8 cellular contexts compared by ENCODE assay signal in the genomic region with DNA sequence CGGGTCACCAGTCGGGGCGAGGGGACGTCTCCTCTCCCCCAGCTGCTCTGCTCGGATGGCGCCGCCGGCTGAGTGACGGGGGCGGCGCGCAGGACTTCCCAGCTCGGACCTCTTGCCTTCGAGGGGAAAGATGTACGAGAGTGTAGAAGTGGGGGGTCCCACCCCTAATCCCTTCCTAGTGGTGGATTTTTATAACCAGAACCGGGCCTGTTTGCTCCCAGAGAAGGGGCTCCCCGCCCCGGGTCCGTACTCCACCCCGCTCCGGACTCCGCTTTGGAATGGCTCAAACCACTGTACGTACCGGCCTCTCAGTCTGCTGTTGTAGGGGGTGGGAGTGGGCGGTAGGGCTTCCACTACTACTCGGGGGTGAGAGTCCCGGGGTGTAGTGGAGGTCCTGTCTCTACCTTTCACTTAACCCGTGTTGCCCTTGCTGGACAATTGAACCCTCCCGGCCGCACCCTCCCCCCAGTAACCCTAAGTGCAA. TPM values are rescaled to one million over a fixed set of nuclear protein-coding genes. Genes with fewer than 3 reads are reported as not detected.
DNase-seq lines count a peak whose midpoint lies in the region; ATAC-seq and TF ChIP-seq lines count a peak whose summit lies in the region.

No MANE protein-coding gene starts in this region.

- intact Hi-C loops in activated CD4-positive, alpha-beta memory T cell treated with anti-CD3 and anti-CD28 coated beads for 36 hours (cut with micrococcal nuclease), result no loop called here

- peaks cover 11% of the 10 kb centered on the region for H3K79me2 ChIP-seq in parathyroid adenoma

- no peak overlapping the region for H3K9ac ChIP-seq in parathyroid adenoma

- H2AFZ ChIP-seq in parathyroid adenoma, result peak overlapping the region; percentile 77

- no peak overlapping the region for H3K4me3 ChIP-seq in CD8-positive, alpha-beta memory T cell (ENCODE audit: low read length)
- peak overlapping the region; percentile 74 for H3K4me3 ChIP-seq in parathyroid adenoma (ENCODE audit: low read depth, low read length)

- H3K4me1 Mint-ChIP-seq in CD8-positive, alpha-beta memory T cell, result peaks cover 71 to 89% (median 78%) of the 10 kb centered on the region in 3 donors
- peaks cover 75% of the 10 kb centered on the region for H3K4me1 Mint-ChIP-seq in activated CD4-positive, alpha-beta memory T cell treated with anti-CD3 and anti-CD28 coated beads for 36 hours (ENCODE audit: low read depth)
- peaks cover 25% of the 10 kb centered on the region for H3K4me1 Mint-ChIP-seq in glutamatergic neuron (ENCODE audit: low read depth, unreplicated experiment)

- POLR2A ChIA-PET in CD8-positive, alpha-beta memory T cell (lab: Charles Lee), result no interaction called here
- POLR2A ChIA-PET in activated CD4-positive, alpha-beta memory T cell treated with anti-CD3 and anti-CD28 coated beads for 36 hours (lab: Charles Lee), result interaction anchor here (0.7 to 1.4 kb wide), 2 partner anchors 16 to 43 kb away, joined by 3 to 4 read pairs; no protein-coding TSS in a partner anchor

- peaks cover 73% of the 10 kb centered on the region for H3K4me1 ChIP-seq in CD8-positive, alpha-beta memory T cell (ENCODE audit: insufficient read depth, low read length)
- H3K4me1 ChIP-seq in parathyroid adenoma, result peaks cover 33% of the 10 kb centered on the region

- peak overlapping the region; percentile 34 to 98 (median 90) for H3K27ac Mint-ChIP-seq in CD8-positive, alpha-beta memory T cell
- no peak overlapping the region for H3K27ac Mint-ChIP-seq in activated CD4-positive, alpha-beta memory T cell treated with anti-CD3 and anti-CD28 coated beads for 36 hours
- peak overlapping the region; percentile 85 for H3K27ac Mint-ChIP-seq in glutamatergic neuron (ENCODE audit: unreplicated experiment)

- peak overlapping the region; percentile 94 for H3K4me2 ChIP-seq in parathyroid adenoma (ENCODE audit: low read length)

- H3K27me3 ChIP-seq in CD8-positive, alpha-beta memory T cell (ENCODE audit: insufficient read depth, low read length, poor library complexity, severe bottlenecking), result no peaks in the 10 kb centered on the region
- no peaks in the 10 kb centered on the region for H3K27me3 ChIP-seq in parathyroid adenoma (ENCODE audit: control insufficient read depth, insufficient read depth, low read length)

- ATAC-seq in GM21619 (IDR thresholded peaks at IDR 0.05; ENCODE audit: unreplicated experiment) (no peak), GM21390 (IDR thresholded peaks at IDR 0.05; ENCODE audit: unreplicated experiment) (no peak), HG03045 (IDR thresholded peaks at IDR 0.05; ENCODE audit: unreplicated experiment) (no peak)

- DNase-seq in CD8-positive, alpha-beta memory T cell, result no peak
- DNase-seq in activated CD4-positive, alpha-beta memory T cell treated with anti-CD3 and anti-CD28 coated beads for 36 hours, result no peak
- no peak for DNase-seq in glutamatergic neuron
- no peak for DNase-seq in foreskin melanocyte

- peaks cover 4 to 25% (median 8%) of the 10 kb centered on the region in 3 donors for H3K36me3 Mint-ChIP-seq in CD8-positive, alpha-beta memory T cell
- H3K36me3 Mint-ChIP-seq in activated CD4-positive, alpha-beta memory T cell treated with anti-CD3 and anti-CD28 coated beads for 36 hours, result peaks cover 9% of the 10 kb centered on the region
- peaks cover 5% of the 10 kb centered on the region for H3K36me3 Mint-ChIP-seq in glutamatergic neuron (ENCODE audit: unreplicated experiment)

- H3K9me3 ChIP-seq in CD8-positive, alpha-beta memory T cell (ENCODE audit: low read length), result no peaks in the 10 kb centered on the region
- H3K9me3 ChIP-seq in parathyroid adenoma (ENCODE audit: control insufficient read depth, low read length), result no peaks in the 10 kb centered on the region

- peak overlapping the region; percentile 61 to 83 (median 73) for H3K4me3 Mint-ChIP-seq in CD8-positive, alpha-beta memory T cell
- H3K4me3 Mint-ChIP-seq in activated CD4-positive, alpha-beta memory T cell treated with anti-CD3 and anti-CD28 coated beads for 36 hours, result peak overlapping the region; percentile 57
- H3K4me3 Mint-ChIP-seq in glutamatergic neuron (ENCODE audit: unreplicated experiment), result peak overlapping the region; percentile 92

- no peaks in the 10 kb centered on the region for H3K36me3 ChIP-seq in CD8-positive, alpha-beta memory T cell (ENCODE audit: insufficient read depth, low read length)
- no peaks in the 10 kb centered on the region for H3K36me3 ChIP-seq in parathyroid adenoma (ENCODE audit: control insufficient read depth, insufficient read depth, low read length)

- no peaks in the 10 kb centered on the region for H3K27me3 Mint-ChIP-seq in CD8-positive, alpha-beta memory T cell
- no peaks in the 10 kb centered on the region for H3K27me3 Mint-ChIP-seq in activated CD4-positive, alpha-beta memory T cell treated with anti-CD3 and anti-CD28 coated beads for 36 hours
- H3K27me3 Mint-ChIP-seq in glutamatergic neuron (ENCODE audit: unreplicated experiment), result peaks cover 20% of the 10 kb centered on the region

- peak overlapping the region; percentile 16 for H3K27ac ChIP-seq in CD8-positive, alpha-beta memory T cell (ENCODE audit: low read depth, low read length)
- H3K27ac ChIP-seq in parathyroid adenoma, result peak overlapping the region; percentile 86

- TF ChIP-seq CTCF in glutamatergic neuron (IDR thresholded peaks at IDR 0.05; ENCODE audit: partially characterized antibody, unreplicated experiment) (peak; percentile 11), parathyroid adenoma (IDR thresholded peaks at IDR 0.05) (no peak)

- no peaks in the 10 kb centered on the region for H3K9me3 Mint-ChIP-seq in CD8-positive, alpha-beta memory T cell
- H3K9me3 Mint-ChIP-seq in activated CD4-positive, alpha-beta memory T cell treated with anti-CD3 and anti-CD28 coated beads for 36 hours, result no peaks in the 10 kb centered on the region
- peaks cover 12% of the 10 kb centered on the region for H3K9me3 Mint-ChIP-seq in glutamatergic neuron (ENCODE audit: unreplicated experiment)

- CTCF ChIA-PET in CD8-positive, alpha-beta memory T cell (lab: Charles Lee), result interaction anchor here (0.6 to 2.1 kb wide), 3 partner anchors 15 to 43 kb away, joined by 3 to 8 read pairs (median 4); no protein-coding TSS in a partner anchor
- CTCF ChIA-PET in activated CD4-positive, alpha-beta memory T cell treated with anti-CD3 and anti-CD28 coated beads for 36 hours (lab: Charles Lee), result interaction anchor here (0.8 to 2.3 kb wide), 2 partner anchors 12 to 40 kb away, joined by 3 to 10 read pairs; no protein-coding TSS in a partner anchor

RNA-seq across cellular contexts. Expression of gene GJD3, which starts 21.9 kb away (rescaled TPM):
- under 1 TPM in 1 of 2 experiments, not detected in 1; 0.24 TPM for total RNA-seq in CD8-positive, alpha-beta memory T cell
- 0.40 TPM for polyA plus RNA-seq in CD8-positive, alpha-beta memory T cell
- under 1 TPM in 1 of 2 experiments, not detected in 1; 0.27 TPM for total RNA-seq in activated CD4-positive, alpha-beta memory T cell treated with anti-CD3 and anti-CD28 coated beads for 36 hours
- not detected for total RNA-seq in glutamatergic neuron (ENCODE audit: unreplicated experiment)

RNA-seq across cellular contexts. Expression of gene RARA, which starts 33.6 kb away (rescaled TPM):
- 10 to 100 TPM; 37.4 to 37.8 TPM for total RNA-seq in CD8-positive, alpha-beta memory T cell
- 14.0 TPM for polyA plus RNA-seq in CD8-positive, alpha-beta memory T cell
- 10 to 100 TPM; 31.2 TPM for total RNA-seq in activated CD4-positive, alpha-beta memory T cell treated with anti-CD3 and anti-CD28 coated beads for 36 hours
- total RNA-seq in glutamatergic neuron (ENCODE audit: unreplicated experiment), result 26.2 TPM

RNA-seq across cellular contexts. Expression of gene CDC6, which starts 54.9 kb away (rescaled TPM):
- total RNA-seq in CD8-positive, alpha-beta memory T cell, result 100 to 1,000 TPM; 107 to 110 TPM
- polyA plus RNA-seq in CD8-positive, alpha-beta memory T cell, result 0.49 TPM
- 10 to 100 TPM; 95.6 to 95.7 TPM for total RNA-seq in activated CD4-positive, alpha-beta memory T cell treated with anti-CD3 and anti-CD28 coated beads for 36 hours
- total RNA-seq in glutamatergic neuron (ENCODE audit: unreplicated experiment), result 4.7 TPM

Comparison
In these comparisons a context has a peak if more than half of its experiments do, and no peak if none do; other contexts are left out.
1. RNA of gene CDC6, which starts 54.9 kb away (total RNA-seq): 107 to 110 TPM in CD8-positive, alpha-beta memory T cell and 95.6 to 95.7 TPM in activated CD4-positive, alpha-beta memory T cell treated with anti-CD3 and anti-CD28 coated beads for 36 hours; 4.7 TPM in glutamatergic neuron (single experiment); every median in the first group is over 10 times any median in the second.
2. Peak in every context shown above with its lines, with median percentiles within 50 percentile points of each other: H3K4me3 Mint-ChIP-seq.